ENCODE assay signal across 15 cellular contexts in genomic region chr21:10272216-10272615, GRCh38.
DNase-seq lines count a peak whose midpoint lies in the region; ATAC-seq and TF ChIP-seq lines count a peak whose summit lies in the region.
"Had no signal": no experiment of that assay in that cellular context is flagged by ENCODE, and none has a peak within 500 bp of the region (broad histone marks: within the 10 kb centered on the region; RNA-seq: fewer than 3 reads in every experiment).

No MANE protein-coding gene starts in this region.

- H3K4me3 Mint-ChIP-seq in activated T-cell treated with anti-CD3 and anti-CD28 coated beads, Interleukin-2, amount 50 U/mL, for 72 hours: no peak overlapping the region
- H3K4me3 Mint-ChIP-seq in activated T-cell treated with anti-CD3 and anti-CD28 coated beads, Interleukin-2, amount 50 U/mL, for 24 hours: no peak overlapping the region
- H3K4me3 Mint-ChIP-seq: dendritic cell treated with granulocyte-macrophage colony-stimulating factor and Interleukin-4, amounts not matched to agents 40 ng/mL and 50 ng/mL, for 4 days; stimulated activated naive B cell treated with anti-CD40 and anti-IgM and Interleukin-4, amounts not matched to agents 10 μg/mL and 1 μg/mL and 100 μg/mL, for 72 hours had no signal

- WGBS in heart right ventricle, 2 donors: 56 to 59% methylated on average over 5 of the region's 5 CpGs

- peak overlapping the region; percentile 82 for H3K27ac Mint-ChIP-seq in activated T-cell treated with anti-CD3 and anti-CD28 coated beads, Interleukin-2, amount 50 U/mL, for 72 hours
- no peak overlapping the region for H3K27ac Mint-ChIP-seq in activated T-cell treated with anti-CD3 and anti-CD28 coated beads, Interleukin-2, amount 50 U/mL, for 24 hours
- H3K27ac Mint-ChIP-seq: dendritic cell treated with granulocyte-macrophage colony-stimulating factor and Interleukin-4, amounts not matched to agents 40 ng/mL and 50 ng/mL, for 4 days; stimulated activated naive B cell treated with anti-CD40 and anti-IgM and Interleukin-4, amounts not matched to agents 10 μg/mL and 1 μg/mL and 100 μg/mL, for 72 hours had no signal

- H3K9me3 Mint-ChIP-seq in activated T-cell treated with anti-CD3 and anti-CD28 coated beads, Interleukin-2, amount 50 U/mL, for 72 hours: peaks cover 8 to 9% of the 10 kb centered on the region in 2 donors
- peaks cover 10% of the 10 kb centered on the region for H3K9me3 Mint-ChIP-seq in activated T-cell treated with anti-CD3 and anti-CD28 coated beads, Interleukin-2, amount 50 U/mL, for 24 hours

- H3K27ac ChIP-seq in heart right ventricle: no peak overlapping the region
- H3K27ac ChIP-seq: hepatocyte, KMS-11 had no signal

- peak in 1 of 2 donors; percentile 0 for DNase-seq in activated T-cell treated with anti-CD3 and anti-CD28 coated beads, Interleukin-2, amount 50 U/mL, for 72 hours
- no peak for DNase-seq in activated T-cell treated with anti-CD3 and anti-CD28 coated beads, Interleukin-2, amount 50 U/mL, for 24 hours
- DNase-seq in NCI-H460 (ENCODE audit: extremely low read depth, low read depth): peak; percentile 19
- no peak for DNase-seq in heart right ventricle
- DNase-seq in stimulated activated naive CD8-positive, alpha-beta T cell treated with anti-CD3 and anti-CD28 coated beads, Interleukin-15, Interleukin-2, amounts not matched to agents 100 U/mL and 50 U/mL, for 24 hours: no peak
- DNase-seq in NK-92 treated with Interleukin-12 subunit alpha and Interleukin-12 subunit beta, amount 100 ng/mL, for 24 hours (lab: John Stamatoyannopoulos, UW): no peak
- DNase-seq in NCI-H1105 treated with DMSO at 0.1 percent for 48 hours (lab: John Stamatoyannopoulos, UW): no peak
- no peak for DNase-seq in NCI-H1105 (lab: John Stamatoyannopoulos, UW)
- DNase-seq: NCI-H526; stimulated activated CD4-positive, alpha-beta T cell treated with anti-CD3 and anti-CD28 coated beads, Interleukin-12 subunit alpha, Interleukin-12 subunit beta, amount 100 ng/mL, for 4 hours; stimulated activated naive B cell treated with anti-CD40 and anti-IgM and Interleukin-4, amounts not matched to agents 10 μg/mL and 1 μg/mL and 100 μg/mL, for 72 hours; SW 1271 had no signal

- intact Hi-C loops in heart right ventricle (cut with DNase I): no loop called here

- peaks cover 0 to 23% (median 0%) of the 10 kb centered on the region in 11 donors for H3K9me3 ChIP-seq in heart right ventricle

- no peaks in the 10 kb centered on the region for H3K27me3 Mint-ChIP-seq in activated T-cell treated with anti-CD3 and anti-CD28 coated beads, Interleukin-2, amount 50 U/mL, for 72 hours (ENCODE audit: low read depth)
- H3K27me3 Mint-ChIP-seq in activated T-cell treated with anti-CD3 and anti-CD28 coated beads, Interleukin-2, amount 50 U/mL, for 24 hours: no peaks in the 10 kb centered on the region
- H3K27me3 Mint-ChIP-seq: dendritic cell treated with granulocyte-macrophage colony-stimulating factor and Interleukin-4, amounts not matched to agents 40 ng/mL and 50 ng/mL, for 4 days; stimulated activated naive B cell treated with anti-CD40 and anti-IgM and Interleukin-4, amounts not matched to agents 10 μg/mL and 1 μg/mL and 100 μg/mL, for 72 hours had no signal

- no peaks in the 10 kb centered on the region for H3K4me1 Mint-ChIP-seq in activated T-cell treated with anti-CD3 and anti-CD28 coated beads, Interleukin-2, amount 50 U/mL, for 72 hours (ENCODE audit: low read depth)
- no peaks in the 10 kb centered on the region for H3K4me1 Mint-ChIP-seq in activated T-cell treated with anti-CD3 and anti-CD28 coated beads, Interleukin-2, amount 50 U/mL, for 24 hours (ENCODE audit: low read depth)
- H3K4me1 Mint-ChIP-seq: stimulated activated naive B cell treated with anti-CD40 and anti-IgM and Interleukin-4, amounts not matched to agents 10 μg/mL and 1 μg/mL and 100 μg/mL, for 72 hours had no signal

- no peaks in the 10 kb centered on the region for H3K27me3 ChIP-seq in heart right ventricle
- H3K27me3 ChIP-seq: hepatocyte had no signal

- no peaks in the 10 kb centered on the region for H3K4me1 ChIP-seq in heart right ventricle

- no peak overlapping the region for H3K4me3 ChIP-seq in heart right ventricle
- H3K4me3 ChIP-seq: hepatocyte had no signal

- ATAC-seq in activated T-cell treated with anti-CD3 and anti-CD28 coated beads, Interleukin-2, amount 50 U/mL, for 72 hours (replicated peaks in 1 of 2): peak in 1 of 2 donors; percentile 80
- ATAC-seq in heart right ventricle: peak in 5 of 8 donors; percentile 49 to 89 (median 78)
- ATAC-seq in stimulated activated naive CD8-positive, alpha-beta T cell treated with anti-CD3 and anti-CD28 coated beads, Interleukin-15, Interleukin-2, amounts not matched to agents 100 U/mL and 50 U/mL, for 24 hours: peak; percentile 92

- TF ChIP-seq CTCF in heart right ventricle (IDR thresholded peaks at IDR 0.05): no peak

- peaks cover 6 to 9% of the 10 kb centered on the region in 2 donors for H3K36me3 Mint-ChIP-seq in activated T-cell treated with anti-CD3 and anti-CD28 coated beads, Interleukin-2, amount 50 U/mL, for 72 hours (ENCODE audit: insufficient read depth in 2 of 2)
- no peaks in the 10 kb centered on the region for H3K36me3 Mint-ChIP-seq in activated T-cell treated with anti-CD3 and anti-CD28 coated beads, Interleukin-2, amount 50 U/mL, for 24 hours (ENCODE audit: low read depth)

- no peaks in the 10 kb centered on the region for H3K36me3 ChIP-seq in heart right ventricle
